In the genomic region with DNA sequence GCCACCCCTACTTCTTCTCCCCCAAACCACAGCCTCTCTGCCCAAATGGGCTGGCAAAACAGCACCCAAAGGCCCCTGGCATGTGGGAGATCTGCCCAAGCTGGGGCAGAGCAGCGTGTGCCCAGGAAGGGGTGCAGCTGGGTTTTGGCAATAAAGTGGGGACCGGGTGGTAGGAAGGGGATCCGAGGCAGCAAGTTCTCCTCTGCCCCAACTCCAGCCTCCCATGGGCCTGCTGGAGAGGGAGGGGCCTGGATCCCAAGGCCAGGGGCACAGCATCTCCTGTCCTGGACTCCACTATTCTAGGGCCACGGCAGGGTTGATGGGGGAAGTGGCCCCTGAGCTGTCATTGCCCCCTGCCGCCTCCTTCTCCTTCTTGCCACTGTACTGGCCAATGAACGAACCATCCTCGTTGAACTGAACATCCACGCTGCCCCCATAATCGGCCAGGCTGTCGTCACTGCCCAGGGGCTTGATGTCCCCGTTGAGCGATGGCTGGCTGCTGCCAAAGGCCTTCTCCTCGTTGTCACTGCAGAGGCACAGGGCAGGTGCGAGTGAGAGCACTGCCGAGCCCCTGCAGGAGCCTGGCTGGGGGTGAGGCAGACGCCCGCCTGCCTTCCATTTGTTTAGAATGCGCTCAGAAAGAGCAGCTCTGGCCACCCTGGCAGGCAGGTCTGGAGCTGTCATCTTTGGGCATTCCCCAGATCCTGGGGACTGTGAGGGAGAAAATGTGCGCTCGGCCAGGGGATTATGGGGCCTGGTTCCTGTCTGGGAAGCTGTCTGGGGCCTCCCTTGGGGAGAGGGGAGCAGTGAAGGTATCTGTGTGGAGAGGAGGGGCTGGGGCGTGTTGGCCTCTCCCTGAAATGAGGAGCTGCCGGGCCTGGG, we compare ENCODE assay signal across 1 cellular context.
TF ChIP-seq lines count a peak whose summit lies in the region.

No MANE protein-coding gene starts in this region.

TF ChIP-seq in WTC11, 78 proteins besides CTCF, POLR2A, EP300 and RAD21 (continued from another document):
- TF ChIP-seq HMGXB4 (CRISPR knock-in tag; IDR thresholded peaks at IDR 0.05) = no peak
- TF ChIP-seq HMGA2 (CRISPR knock-in tag; IDR thresholded peaks at IDR 0.05) = no peak
- TF ChIP-seq MYBL2 (CRISPR knock-in tag; IDR thresholded peaks at IDR 0.05) = no peak
- TF ChIP-seq PRRX2 (CRISPR knock-in tag; IDR thresholded peaks at IDR 0.05) = no peak
- TF ChIP-seq JAZF1 (CRISPR knock-in tag; IDR thresholded peaks at IDR 0.05) = no peak
